Comparison of ENCODE assay signal across 8 cellular contexts in the genomic region with DNA sequence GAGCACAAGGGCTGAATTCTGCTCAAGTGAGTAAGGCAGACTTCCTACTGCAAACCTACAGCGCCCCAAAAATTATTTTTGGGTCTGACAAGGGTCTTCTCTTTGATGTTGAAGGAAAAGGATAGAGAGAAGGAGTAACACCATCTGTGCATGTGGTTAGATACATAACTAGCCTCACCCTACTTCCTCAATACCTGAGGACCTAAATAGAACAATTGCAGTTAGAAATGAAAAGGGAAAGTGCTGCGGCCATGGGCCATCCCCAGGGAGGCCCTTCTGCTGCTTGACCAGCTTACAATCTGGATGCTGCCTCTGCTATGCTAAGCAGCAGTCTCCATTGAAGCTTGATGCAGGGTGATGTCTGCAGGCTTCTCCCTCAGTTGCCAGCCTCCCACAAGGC.
A peak's percentile ranks its signal among the peaks of the same experiment; 100 is the strongest.
DNase-seq lines count a peak whose midpoint lies in the region; ATAC-seq, FAIRE-seq and TF ChIP-seq lines count a peak whose summit lies in the region.
"Had no signal": no experiment of that assay in that cellular context is flagged by ENCODE, and none has a peak within 500 bp of the region (broad histone marks: within the 10 kb centered on the region; RNA-seq: fewer than 3 reads in every experiment).

No MANE protein-coding gene starts in this region.

- peaks cover 48 to 50% of the 10 kb centered on the region in 2 donors for H3K36me3 Mint-ChIP-seq in naive B cell

- H3K9me3 Mint-ChIP-seq in naive B cell = no peaks in the 10 kb centered on the region

- peak overlapping the region in 7 of 8 donors; percentile 32 to 81 (median 60) for H3K4me3 Mint-ChIP-seq in naive B cell

- H3K4me1 Mint-ChIP-seq in naive B cell = peaks cover 64 to 95% (median 78%) of the 10 kb centered on the region in 3 donors

- ATAC-seq in GM18861 (IDR thresholded peaks at IDR 0.05; ENCODE audit: unreplicated experiment) (peak; percentile 91), GM21529 (IDR thresholded peaks at IDR 0.05; ENCODE audit: unreplicated experiment) (peak; percentile 81), HG03558 (IDR thresholded peaks at IDR 0.05; ENCODE audit: extremely low read depth, unreplicated experiment) (peak; percentile 68), naive B cell (ENCODE audit: low read depth in 2 of 2) (peak; percentile 44 to 59), Right ventricle myocardium inferior (no peak)

- H3K27me3 Mint-ChIP-seq in naive B cell = no peaks in the 10 kb centered on the region

- intact Hi-C loops in Right ventricle myocardium inferior (cut with DNase I) = no loop called here

- no peak for FAIRE-seq in D721Med (lab: Jason Lieb, UNC)

- H3K27ac Mint-ChIP-seq in naive B cell = peak overlapping the region in 5 of 6 donors; percentile 66 to 94 (median 86)

- peak; percentile 60 for DNase-seq in naive B cell
- DNase-seq in stimulated activated CD4-positive, alpha-beta T cell treated with anti-CD3 and anti-CD28 coated beads, Interleukin-4, amount 100 ng/mL, for 1 hour = no peak
- no peak for DNase-seq in D721Med (ENCODE audit: insufficient read length, low spot score)
- no peak for DNase-seq in Right ventricle myocardium inferior (ENCODE audit: missing footprints)
- DNase-seq: dermis blood vessel endothelial cell had no signal

- TF ChIP-seq CTCF in D721Med (IDR thresholded peaks at IDR 0.05; ENCODE audit: insufficient read depth, missing control alignments) = no peak
